In genomic region chr14:92789457-92790089, GRCh38 we compare ENCODE assay signal across 1 cellular context.
TF ChIP-seq lines count a peak whose summit lies in the region.

No MANE protein-coding gene starts in this region.

TF ChIP-seq in GM23338, 12 proteins besides CTCF, POLR2A, EP300 and RAD21 (continued from another document):
- TF ChIP-seq ETS1 (IDR thresholded peaks at IDR 0.05) (no peak), ZNF462 (CRISPR knock-in tag; IDR thresholded peaks at IDR 0.05) (no peak), EZH2phosphoT487 (IDR thresholded peaks at IDR 0.05; ENCODE audit: unreplicated experiment) (no peak), ZNF114 (CRISPR knock-in tag; IDR thresholded peaks at IDR 0.05) (no peak), STAT1 (IDR thresholded peaks at IDR 0.05; ENCODE audit: unreplicated experiment) (no peak), REST (IDR thresholded peaks at IDR 0.05; ENCODE audit: unreplicated experiment) (no peak), POLR2AphosphoS5 (IDR thresholded peaks at IDR 0.05; ENCODE audit: low read depth) (no peak), EZH2 (IDR thresholded peaks at IDR 0.05; ENCODE audit: low read depth, unreplicated experiment) (no peak), JUNB (IDR thresholded peaks at IDR 0.05; ENCODE audit: unreplicated experiment) (no peak)
